8 cellular contexts compared by ENCODE assay signal in the genomic region with DNA sequence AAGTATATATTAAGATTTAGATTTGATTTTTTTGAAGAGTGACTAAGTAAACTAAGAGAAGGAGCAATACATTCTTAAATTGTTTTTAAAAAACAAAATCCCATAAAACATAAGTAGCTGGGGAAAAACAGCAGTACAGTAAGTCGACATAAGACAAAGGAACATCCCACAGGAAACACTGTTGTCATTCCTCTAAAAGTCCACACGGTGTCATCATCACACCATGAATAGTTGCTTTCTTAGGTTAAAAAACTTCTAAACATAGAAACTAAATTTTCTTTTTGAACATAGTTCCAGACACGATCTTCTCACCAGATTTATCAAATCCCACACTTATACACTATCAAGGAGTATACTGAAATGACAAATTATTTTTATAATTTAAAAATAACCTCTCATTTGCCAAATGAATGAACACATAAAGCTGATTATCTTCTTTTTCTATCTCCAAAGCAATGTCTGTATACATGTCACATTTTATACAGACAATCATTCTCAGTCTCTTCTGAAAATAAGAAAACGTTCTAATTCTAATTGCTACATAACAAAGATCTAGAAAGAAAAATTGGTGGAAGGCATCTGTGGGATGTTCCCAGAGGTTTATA. TPM values are rescaled to one million over a fixed set of nuclear protein-coding genes. Genes with fewer than 3 reads are reported as not detected.
DNase-seq lines count a peak whose midpoint lies in the region; ATAC-seq and TF ChIP-seq lines count a peak whose summit lies in the region.

No MANE protein-coding gene starts in this region.

- DNase-seq in DMS153 (lab: John Stamatoyannopoulos, UW) (peak; percentile 29), HL-60 (ENCODE audit: low read depth in 1 of 2, low spot score in 1 of 2) (no peak), NCI-H69 (lab: John Stamatoyannopoulos, UW) (peak; percentile 53), body of pancreas (peak in 1 of 4 donors; percentile 17), iPS-NIHi7 (ENCODE audit: extremely low spot score) (peak; percentile 39), stomach (no peak)
- no peak for DNase-seq in activated CD4-positive, alpha-beta T cell treated with anti-CD3 and anti-CD28 coated beads, Interleukin-2, amount 50 U/mL, for 4 hours

- H3K27me3 ChIP-seq in HL-60 (ENCODE audit: insufficient read depth, poor library complexity, severe bottlenecking), result no peaks in the 10 kb centered on the region
- no peaks in the 10 kb centered on the region for H3K27me3 ChIP-seq in body of pancreas
- H3K27me3 ChIP-seq in stomach, result no peaks in the 10 kb centered on the region

- H3K27ac ChIP-seq in HL-60 (replicated peaks) (no peak overlapping the region), body of pancreas (no peak overlapping the region), stomach (no peak overlapping the region)

- intact Hi-C loops in body of pancreas (cut with DNase I) (no loop called here), stomach (cut with DNase I; ENCODE audit: low total_unique reads) (no loop called here)

- H3K4me1 ChIP-seq in body of pancreas (no peaks in the 10 kb centered on the region), stomach (peaks cover 0 to 4% (median 0%) of the 10 kb centered on the region in 4 donors)

- ATAC-seq in GM21381 (IDR thresholded peaks at IDR 0.05; ENCODE audit: unreplicated experiment) (peak; percentile 64), body of pancreas (peak; percentile 75)

- H3K36me3 ChIP-seq in body of pancreas (replicated peaks in 1 of 2; ENCODE audit: insufficient read depth in 1 of 2, low read depth in 2 of 2), result no peaks in the 10 kb centered on the region
- H3K36me3 ChIP-seq in stomach, result peaks cover 0 to 14% (median 1%) of the 10 kb centered on the region in 4 donors

- TF ChIP-seq EP300 in stomach (IDR thresholded peaks at IDR 0.05), result no peak

- WGBS in body of pancreas, 2 donors, result 5 to 6% methylated on average over 4 of the region's 4 CpGs
- 3 to 7% (median 6%) methylated on average over 4 of the region's 4 CpGs for WGBS in stomach, 5 donors

- TF ChIP-seq CTCF in HL-60 (IDR thresholded peaks at IDR 0.05; ENCODE audit: insufficient read depth, low read length) (peak; percentile 67), body of pancreas (IDR thresholded peaks at IDR 0.05) (peak in 6 of 7 experiments; percentile 52 to 82 (median 76)), stomach (IDR thresholded peaks at IDR 0.05) (peak in 5 of 7 experiments; percentile 49 to 85 (median 73))

- no peak for TF ChIP-seq POLR2A in body of pancreas (IDR thresholded peaks at IDR 0.05)
- TF ChIP-seq POLR2A in stomach (IDR thresholded peaks at IDR 0.05), result no peak

- no peak overlapping the region for H3K4me3 ChIP-seq in HL-60 (replicated peaks; ENCODE audit: insufficient read depth, low read length)
- H3K4me3 ChIP-seq in body of pancreas, result no peak overlapping the region
- H3K4me3 ChIP-seq in stomach, result no peak overlapping the region

- H3K9me3 ChIP-seq in body of pancreas (peaks cover 0 to 5% (median 0%) of the 10 kb centered on the region in 3 donors), stomach (peaks cover 0 to 8% (median 6%) of the 10 kb centered on the region in 4 donors)

RNA-seq across cellular contexts. Expression of a gene that starts 15.8 kb away (rescaled TPM):
- 10 to 100 TPM; 22.3 to 34.3 TPM for total RNA-seq in body of pancreas
- 100 to 1,000 TPM in 2 of 5 donors, 10 to 100 TPM in 3; 38.8 to 159 (median 68.7) TPM for total RNA-seq in stomach
- polyA plus RNA-seq in stomach, result 10 to 100 TPM in 1 of 3 donors, 1 to 10 TPM in 2; 6.0 to 25.7 (median 7.2) TPM

RNA-seq across cellular contexts. Expression of a gene that starts 43.6 kb away (rescaled TPM):
- total RNA-seq in body of pancreas (not detected), stomach (1 to 10 TPM in 1 of 5 donors, not detected in 4; 4.1 TPM)
- polyA plus RNA-seq in stomach, result 10 to 100 TPM in 1 of 3 donors, not detected in 2; 34.8 TPM

Comparison
In these comparisons a context has a peak if more than half of its experiments do, and no peak if none do; other contexts are left out.
1. DNase-seq: peak in DMS153 (single experiment), NCI-H69 (single experiment) and iPS-NIHi7 (single experiment); none in HL-60 (0 of 2), stomach (single experiment) and activated CD4-positive, alpha-beta T cell treated with anti-CD3 and anti-CD28 coated beads, Interleukin-2, amount 50 U/mL, for 4 hours (0 of 2).
2. Peak in every context shown above with its lines, with median percentiles within 50 percentile points of each other: CTCF ChIP-seq.